In genomic region chr15:80002267-80002666, GRCh38 we compare ENCODE assay signal across 16 cellular contexts. TPM values are rescaled to one million over a fixed set of nuclear protein-coding genes. Genes with fewer than 3 reads are reported as not detected.
DNase-seq lines count a peak whose midpoint lies in the region; ATAC-seq, FAIRE-seq and TF ChIP-seq lines count a peak whose summit lies in the region.
"Had no signal": no experiment of that assay in that cellular context is flagged by ENCODE, and none has a peak within 500 bp of the region (broad histone marks: within the 10 kb centered on the region; RNA-seq: fewer than 3 reads in every experiment).

No MANE protein-coding gene starts in this region.

- no peak for TF ChIP-seq CTCF in A549 (IDR thresholded peaks at IDR 0.05)
- TF ChIP-seq CTCF in OCI-LY1 (IDR thresholded peaks at IDR 0.05; ENCODE audit: low read length), result no peak
- TF ChIP-seq CTCF in K562 (IDR thresholded peaks at IDR 0.05 in 2 of 3, conservative IDR thresholded peaks at IDR 0.05 in 1 of 3; ENCODE audit: insufficient read depth in 2 of 3, low read depth in 1 of 3, low read length in 3 of 3), result no peak
- TF ChIP-seq CTCF in esophagus squamous epithelium (IDR thresholded peaks at IDR 0.05), result no peak
- no peak for TF ChIP-seq CTCF in type B pancreatic cell (conservative IDR thresholded peaks at IDR 0.05)

- no peak overlapping the region for H3K4me3 Mint-ChIP-seq in type B pancreatic cell
- H3K4me3 Mint-ChIP-seq: B cell; CD8-positive, alpha-beta T cell; H9 had no signal

- BruUV-seq in K562 (replicated peaks; lab: Mats Ljungman, UMichigan), result no TSS peak

- no peak overlapping the region for H2BK12ac ChIP-seq in neuronal stem cell (ENCODE audit: low read length)

- intact Hi-C loops in K562 (cut with micrococcal nuclease) (no loop called here), esophagus squamous epithelium (cut with DNase I) (loop anchor here (10.0 kb wide), 1 partner anchor 407 kb away; no protein-coding TSS in a partner anchor)

- no peak overlapping the region for H2BK120ac ChIP-seq in neuronal stem cell (ENCODE audit: low read depth, low read length)

- TF ChIP-seq RAD21 in A549 (conservative IDR thresholded peaks at IDR 0.05 in 1 of 2, IDR thresholded peaks at IDR 0.05 in 1 of 2), result no peak
- no peak for TF ChIP-seq RAD21 in K562 (CRISPR knock-in tag; conservative IDR thresholded peaks at IDR 0.05 in 1 of 2, IDR thresholded peaks at IDR 0.05 in 1 of 2)

- no peak for TF ChIP-seq POLR2A in A549 (IDR thresholded peaks at IDR 0.05; ENCODE audit: low read length)
- TF ChIP-seq POLR2A in K562 (conservative IDR thresholded peaks at IDR 0.05), result no peak
- TF ChIP-seq POLR2A in esophagus squamous epithelium (IDR thresholded peaks at IDR 0.05), result no peak

- TF ChIP-seq EP300 in A549 (IDR thresholded peaks at IDR 0.05), result no peak
- TF ChIP-seq EP300 in K562 (IDR thresholded peaks at IDR 0.05; ENCODE audit: low read length), result no peak

- H3K4me3 ChIP-seq in A549 (no peak overlapping the region), OCI-LY1 (ENCODE audit: low read depth, low read length, poor library complexity, severe bottlenecking) (no peak overlapping the region), K562 (no peak overlapping the region), neuronal stem cell (ENCODE audit: low read length in 2 of 2) (no peak overlapping the region), esophagus squamous epithelium (no peak overlapping the region)
- H3K4me3 ChIP-seq: BLaER1 treated with 17β-estradiol and CSF1 and Interleukin-3, amounts not matched to agents 10 nM and 100 nM had no signal

- no peak overlapping the region for H2BK5ac ChIP-seq in neuronal stem cell (ENCODE audit: low read length)

- FAIRE-seq in A549 (lab: Jason Lieb, UNC) (no peak), K562 (lab: Jason Lieb, UNC) (no peak)

- in situ Hi-C loops in K562 (cut with MboI), result no loop called here

- H3K27me3 Mint-ChIP-seq in type B pancreatic cell, result no peaks in the 10 kb centered on the region
- H3K27me3 Mint-ChIP-seq: B cell had no signal

- no peaks in the 10 kb centered on the region for H3K9me2 ChIP-seq in OCI-LY1 (ENCODE audit: low read depth, low read length)

- H3K9me3 ChIP-seq in A549, result no peaks in the 10 kb centered on the region
- H3K9me3 ChIP-seq in OCI-LY1 (ENCODE audit: low read length), result peaks cover 4% of the 10 kb centered on the region; the same call in 1 of the 2 replicates
- no peaks in the 10 kb centered on the region for H3K9me3 ChIP-seq in K562 (replicated peaks; ENCODE audit: control insufficient read depth, insufficient read depth, low read depth, low read length)
- peaks cover 0 to 2% of the 10 kb centered on the region in 2 donors for H3K9me3 ChIP-seq in neuronal stem cell (replicated peaks in 1 of 2; ENCODE audit: control insufficient read depth in 2 of 2, insufficient read depth in 1 of 2, low read depth in 1 of 2, low read length in 2 of 2)
- no peaks in the 10 kb centered on the region for H3K9me3 ChIP-seq in esophagus squamous epithelium

- CTCF ChIA-PET in A549 (lab: Yijun Ruan, JAX), result interaction anchor here (1.2 to 1.4 kb wide), 3 partner anchors 9 to 107 kb away, joined by 3 to 13 read pairs (median 4); no protein-coding TSS in a partner anchor
- CTCF ChIA-PET in K562 (lab: Yijun Ruan, JAX; ENCODE audit: low intra/inter-chr PET ratio), result no interaction called here

- no peak overlapping the region for H3K14ac ChIP-seq in neuronal stem cell (ENCODE audit: low read length)

- H3K4me2 ChIP-seq in A549 (no peak overlapping the region), OCI-LY1 (ENCODE audit: low read length) (no peak overlapping the region), K562 (ENCODE audit: insufficient read depth, low read length) (no peak overlapping the region), neuronal stem cell (ENCODE audit: insufficient read depth, low read length, poor library complexity, severe bottlenecking) (no peak overlapping the region)
- H3K4me2 ChIP-seq: BLaER1 treated with 17β-estradiol and CSF1 and Interleukin-3, amounts not matched to agents 10 nM and 100 nM had no signal

- H2AFZ ChIP-seq in OCI-LY1 (ENCODE audit: low read length), result no peak overlapping the region
- H2AFZ ChIP-seq in K562 (ENCODE audit: low read depth, low read length), result no peak overlapping the region
- peak overlapping the region; percentile 6 for H2AFZ ChIP-seq in neuronal stem cell (ENCODE audit: low read length)

- H2BK15ac ChIP-seq in neuronal stem cell (ENCODE audit: low read length), result no peak overlapping the region

- no peak overlapping the region for H4K8ac ChIP-seq in neuronal stem cell (ENCODE audit: low read depth, low read length)

- H3K27me3 ChIP-seq in OCI-LY1 (ENCODE audit: insufficient read depth, low read length) (no peaks in the 10 kb centered on the region), K562 (ENCODE audit: control insufficient read depth in 2 of 2, insufficient read depth in 2 of 2, low read length in 2 of 2) (no peaks in the 10 kb centered on the region), neuronal stem cell (ENCODE audit: control insufficient read depth in 3 of 3, insufficient read depth in 3 of 3, low read depth in 1 of 3, low read length in 3 of 3) (no peaks in the 10 kb centered on the region), esophagus squamous epithelium (no peaks in the 10 kb centered on the region)
- H3K27me3 ChIP-seq: BLaER1 treated with 17β-estradiol and CSF1 and Interleukin-3, amounts not matched to agents 10 nM and 100 nM had no signal

- POLR2A ChIA-PET in A549 (lab: Yijun Ruan, JAX), result no interaction called here
- POLR2A ChIA-PET in K562 (lab: Yijun Ruan, JAX), result interaction anchor here (0.6 to 0.7 kb wide), 3 partner anchors 197 to 772 kb away, joined by 3 read pairs; no protein-coding TSS in a partner anchor

- H3K18ac ChIP-seq in neuronal stem cell (ENCODE audit: low read length), result no peak overlapping the region

- H3K4me1 ChIP-seq in A549, result no peaks in the 10 kb centered on the region
- peaks cover 3% of the 10 kb centered on the region for H3K4me1 ChIP-seq in OCI-LY1 (ENCODE audit: insufficient read depth, low read length, severe bottlenecking)
- H3K4me1 ChIP-seq in K562 (replicated peaks in 1 of 2; ENCODE audit: control insufficient read depth in 2 of 2, insufficient read depth in 2 of 2, low read length in 2 of 2), result no peaks in the 10 kb centered on the region
- H3K4me1 ChIP-seq in neuronal stem cell (ENCODE audit: control insufficient read depth in 2 of 2, insufficient read depth in 1 of 2, low read depth in 1 of 2, low read length in 2 of 2), result no peaks in the 10 kb centered on the region
- no peaks in the 10 kb centered on the region for H3K4me1 ChIP-seq in esophagus squamous epithelium
- H3K4me1 ChIP-seq: BLaER1 treated with 17β-estradiol and CSF1 and Interleukin-3, amounts not matched to agents 10 nM and 100 nM had no signal

- no peak overlapping the region for H3K23ac ChIP-seq in neuronal stem cell (ENCODE audit: low read depth, low read length, poor library complexity)

- H4K20me1 ChIP-seq in OCI-LY1 (ENCODE audit: insufficient read depth, low read length), result no peaks in the 10 kb centered on the region
- H4K20me1 ChIP-seq in K562 (replicated peaks; ENCODE audit: control insufficient read depth, insufficient read depth, low read length), result no peaks in the 10 kb centered on the region
- H4K20me1 ChIP-seq: BLaER1 treated with 17β-estradiol and CSF1 and Interleukin-3, amounts not matched to agents 10 nM and 100 nM had no signal

- H3K79me2 ChIP-seq in OCI-LY1 (ENCODE audit: insufficient read depth, low read length), result no peaks in the 10 kb centered on the region
- no peaks in the 10 kb centered on the region for H3K79me2 ChIP-seq in K562 (ENCODE audit: control insufficient read depth, insufficient read depth, low read length)

- no peak overlapping the region for H4K91ac ChIP-seq in neuronal stem cell (ENCODE audit: low read depth, low read length, poor library complexity)

- peaks cover 4% of the 10 kb centered on the region for H3K9me3 Mint-ChIP-seq in type B pancreatic cell
- H3K9me3 Mint-ChIP-seq: CD8-positive, alpha-beta T cell; H9 had no signal

- H3K9ac ChIP-seq in OCI-LY1 (ENCODE audit: low read length) (no peak overlapping the region), K562 (ENCODE audit: insufficient read depth in 1 of 2, low read depth in 2 of 2, low read length in 2 of 2) (no peak overlapping the region), neuronal stem cell (ENCODE audit: low read depth, low read length, poor library complexity) (no peak overlapping the region)
- H3K9ac ChIP-seq: BLaER1 treated with 17β-estradiol and CSF1 and Interleukin-3, amounts not matched to agents 10 nM and 100 nM had no signal

- 95% methylated on average over 3 of the region's 3 CpGs for WGBS in A549 (ENCODE audit: missing lambda C conversion rate)
- WGBS in K562 (ENCODE audit: insufficient coverage, low coverage, missing lambda C conversion rate), result 71% methylated on average over 3 of the region's 3 CpGs
- WGBS in neuronal stem cell (ENCODE audit: extremely low coverage in 2 of 2, insufficient read length in 2 of 2, insufficient replicate concordance in 1 of 2), 2 donors, result no CpG with 5 or more reads among the region's 3 CpGs
- WGBS in esophagus squamous epithelium, 2 donors, result 95 to 96% methylated on average over 3 of the region's 3 CpGs

- no peak overlapping the region for H3K27ac ChIP-seq in A549
- peak overlapping the region; percentile 58 for H3K27ac ChIP-seq in OCI-LY1 (ENCODE audit: low read depth, low read length, poor library complexity, severe bottlenecking)
- H3K27ac ChIP-seq in K562 (ENCODE audit: extremely low read depth, low read depth, low read length), result no peak overlapping the region
- no peak overlapping the region for H3K27ac ChIP-seq in neuronal stem cell (replicated peaks; ENCODE audit: low read length)
- H3K27ac ChIP-seq in esophagus squamous epithelium, result no peak overlapping the region

- H3K4me1 Mint-ChIP-seq in type B pancreatic cell (ENCODE audit: unreplicated experiment), result peaks cover 3% of the 10 kb centered on the region

- no peaks in the 10 kb centered on the region for H3K36me3 ChIP-seq in OCI-LY1 (ENCODE audit: insufficient read depth, low read length)
- no peaks in the 10 kb centered on the region for H3K36me3 ChIP-seq in K562 (ENCODE audit: control insufficient read depth, insufficient read depth, low read length)
- H3K36me3 ChIP-seq in neuronal stem cell (replicated peaks in 1 of 2; ENCODE audit: control insufficient read depth in 2 of 2, insufficient read depth in 2 of 2, low read length in 2 of 2), result no peaks in the 10 kb centered on the region
- H3K36me3 ChIP-seq in esophagus squamous epithelium, result no peaks in the 10 kb centered on the region
- H3K36me3 ChIP-seq: BLaER1 treated with 17β-estradiol and CSF1 and Interleukin-3, amounts not matched to agents 10 nM and 100 nM had no signal

- no peak overlapping the region for H2AK5ac ChIP-seq in neuronal stem cell (ENCODE audit: low read depth, low read length)

- H3K79me1 ChIP-seq in neuronal stem cell (ENCODE audit: low read depth, low read length), result no peaks in the 10 kb centered on the region

- no peak for DNase-seq in A549 (ENCODE audit: low read depth in 1 of 2, low spot score in 1 of 2)
- no peak for DNase-seq in K562 (ENCODE audit: extremely low read depth in 1 of 4, low spot score in 3 of 4)
- no peak for DNase-seq in neuronal stem cell (ENCODE audit: low spot score)
- no peak for DNase-seq in esophagus squamous epithelium (lab: John Stamatoyannopoulos, UW)
- no peak for DNase-seq in type B pancreatic cell (ENCODE audit: extremely low spot score, unreplicated experiment)
- DNase-seq in NK-92 treated with Interleukin-12 subunit alpha and Interleukin-12 subunit beta, amount 100 ng/mL, for 24 hours (lab: John Stamatoyannopoulos, UW), result no peak
- DNase-seq: 8988T; Calu3; CD8-positive, alpha-beta T cell; DMS79 treated with DMSO at 0.1 percent for 48 hours; GF-D8; GOT3; H9 had no signal

- no peaks in the 10 kb centered on the region for H3K9me1 ChIP-seq in K562 (ENCODE audit: control insufficient read depth, insufficient read depth, low read length)

- peaks cover 3% of the 10 kb centered on the region for H3K36me3 Mint-ChIP-seq in type B pancreatic cell
- H3K36me3 Mint-ChIP-seq: CD8-positive, alpha-beta T cell had no signal

- no peak overlapping the region for H3K4ac ChIP-seq in neuronal stem cell (ENCODE audit: low read length)

- H3K27ac Mint-ChIP-seq in type B pancreatic cell, result no peak overlapping the region
- H3K27ac Mint-ChIP-seq: B cell; CD8-positive, alpha-beta T cell had no signal

- ATAC-seq in A549, result no peak
- no peak for ATAC-seq in K562
- ATAC-seq: CD8-positive, alpha-beta T cell had no signal

- H3F3A ChIP-seq in OCI-LY1 (ENCODE audit: insufficient read depth, low read length), result no peaks in the 10 kb centered on the region

RNA-seq across cellular contexts. Expression of gene BCL2A1, which starts 31.3 kb away (rescaled TPM):
- polyA plus RNA-seq in A549 (2011; rRNA removed) (14.5 and 20.1 TPM in 2 replicates), A549 (2017; fragmentation: RNase III; extraction: RNeasy Plus Mini Kit Qiagen cat#74134 plus additional on column Dnase treatment) (14.0 to 31.3 TPM (median 19.6 TPM) in 3 replicates), K562 (2011; rRNA removed) (0.09 TPM in 1 of 2 replicates, not detected in the other), K562 (2014; fragmentation: Illumina TruSeq; extraction: Trizol) (0.26 TPM in 1 of 2 replicates, not detected in the other), K562 (2014; fragmentation: Nextera tagmentation; extraction: Ambion mirVana) (under 1 TPM; 0.15 to 0.25 TPM), K562 (2014; rRNA removed) (0.11 and 0.66 TPM in 2 replicates)
- 21.5 and 23.6 TPM in 2 replicates for polyA plus RNA-seq in A549 (2012; cell fraction: cytosol; rRNA removed)
- 7.1 and 9.2 TPM in 2 replicates for polyA plus RNA-seq in A549 (2012; cell fraction: nucleus; rRNA removed)
- polyA minus RNA-seq in A549 (2011; rRNA and poly(A)+ RNA removed), result 4.5 and 6.2 TPM in 2 replicates
- total RNA-seq in K562 (2011; cell fraction: chromatin; rRNA removed; ENCODE audit: low replicate concordance), result not detected in 2 replicates
- total RNA-seq in K562 (2011; cell fraction: nucleolus; rRNA removed), result not detected in 2 replicates
- not detected in 2 replicates for total RNA-seq in K562 (2011; cell fraction: nucleoplasm; rRNA removed)
- total RNA-seq in K562 (2014; rRNA removed) (0.27 TPM in 1 of 2 replicates, not detected in the other), K562 (2014; rRNA removed; fragmentation: Illumina TruSeq; extraction: Trizol) (not detected in 2 replicates), K562 (2015; rRNA removed; fragmentation: Illumina TruSeq; extraction: Trizol) (0.26 and 1.2 TPM in 2 replicates), K562 (2021) (0.54 TPM in 1 of 2 replicates, not detected in the other), esophagus squamous epithelium (1 to 10 TPM in 2 of 4 donors, under 1 TPM in 1, not detected in 1; 0.45 to 2.7 (median 1.2) TPM), type B pancreatic cell (ENCODE audit: low replicate concordance) (not detected in 2 replicates)
- polyA plus RNA-seq in K562 (2011; cell fraction: cytosol; rRNA removed), result not detected in 2 replicates
- not detected in 2 replicates for polyA plus RNA-seq in K562 (2011; cell fraction: nucleus; rRNA removed)
- 0.44 and 0.87 TPM in 2 replicates for polyA plus RNA-seq in K562 (2012)
- polyA minus RNA-seq in K562 (2011; rRNA and poly(A)+ RNA removed), result not detected in 2 replicates
- polyA minus RNA-seq in K562 (2011; cell fraction: cytosol; rRNA and poly(A)+ RNA removed), result not detected in 2 replicates
- not detected in 2 replicates for polyA minus RNA-seq in K562 (2011; cell fraction: nucleus; rRNA and poly(A)+ RNA removed)
- 0.06 TPM for polyA plus RNA-seq in neuronal stem cell (2013, experiment 1 of 2)
- polyA plus RNA-seq in neuronal stem cell (2013, experiment 2 of 2), result 0.08 TPM
- total RNA-seq: Calu3, H9 had no signal

RNA-seq across cellular contexts. Expression of gene ZFAND6, which starts 57.2 kb away (rescaled TPM):
- polyA plus RNA-seq in A549 (2011; rRNA removed), result 271 and 307 TPM in 2 replicates
- 96.5 and 124 TPM in 2 replicates for polyA plus RNA-seq in A549 (2012; cell fraction: cytosol; rRNA removed)
- 55.1 and 65.0 TPM in 2 replicates for polyA plus RNA-seq in A549 (2012; cell fraction: nucleus; rRNA removed)
- polyA plus RNA-seq in A549 (2017; fragmentation: RNase III; extraction: RNeasy Plus Mini Kit Qiagen cat#74134 plus additional on column Dnase treatment), result 138 to 159 TPM (median 152 TPM) in 3 replicates
- 93.8 and 119 TPM in 2 replicates for polyA minus RNA-seq in A549 (2011; rRNA and poly(A)+ RNA removed)
- total RNA-seq in K562 (2011; cell fraction: chromatin; rRNA removed; ENCODE audit: low replicate concordance), result 51.9 and 140 TPM in 2 replicates
- 35.2 and 52.0 TPM in 2 replicates for total RNA-seq in K562 (2011; cell fraction: nucleolus; rRNA removed)
- 123 and 192 TPM in 2 replicates for total RNA-seq in K562 (2011; cell fraction: nucleoplasm; rRNA removed)
- 99.5 and 142 TPM in 2 replicates for total RNA-seq in K562 (2014; rRNA removed)
- 88.7 and 105 TPM in 2 replicates for total RNA-seq in K562 (2014; rRNA removed; fragmentation: Illumina TruSeq; extraction: Trizol)
- 90.3 TPM in 2 replicates for total RNA-seq in K562 (2015; rRNA removed; fragmentation: Illumina TruSeq; extraction: Trizol)
- total RNA-seq in K562 (2021), result 53.9 and 58.7 TPM in 2 replicates
- polyA plus RNA-seq in K562 (2011; rRNA removed), result 206 and 207 TPM in 2 replicates
- 120 and 168 TPM in 2 replicates for polyA plus RNA-seq in K562 (2011; cell fraction: cytosol; rRNA removed)
- polyA plus RNA-seq in K562 (2011; cell fraction: nucleus; rRNA removed), result 64.7 and 97.9 TPM in 2 replicates
- 64.3 and 76.6 TPM in 2 replicates for polyA plus RNA-seq in K562 (2012)
- polyA plus RNA-seq in K562 (2014; fragmentation: Illumina TruSeq; extraction: Trizol), result 86.1 and 92.2 TPM in 2 replicates
- polyA plus RNA-seq in K562 (2014; fragmentation: Nextera tagmentation; extraction: Ambion mirVana), result 10 to 100 TPM; 82.1 to 93.8 TPM
- polyA plus RNA-seq in K562 (2014; rRNA removed), result 88.9 and 113 TPM in 2 replicates
- 145 and 181 TPM in 2 replicates for polyA minus RNA-seq in K562 (2011; rRNA and poly(A)+ RNA removed)
- 69.8 and 79.2 TPM in 2 replicates for polyA minus RNA-seq in K562 (2011; cell fraction: cytosol; rRNA and poly(A)+ RNA removed)
- 39.3 and 63.2 TPM in 2 replicates for polyA minus RNA-seq in K562 (2011; cell fraction: nucleus; rRNA and poly(A)+ RNA removed)
- polyA plus RNA-seq in neuronal stem cell (2013, experiment 1 of 2), result 129 TPM
- polyA plus RNA-seq in neuronal stem cell (2013, experiment 2 of 2), result 133 TPM
- 100 to 1,000 TPM in 1 of 4 donors, 10 to 100 TPM in 3; 71.1 to 102 (median 82.5) TPM for total RNA-seq in esophagus squamous epithelium
- total RNA-seq in type B pancreatic cell (ENCODE audit: low replicate concordance), result 59.6 and 64.3 TPM in 2 replicates

Comparison
In these comparisons a context has a peak if more than half of its experiments do, and no peak if none do; other contexts are left out.
1. Of the 35 proteins assayed by ChIP-seq in both K562 and A549: peak only in K562: none; only in A549: none; in both: MAFK; in neither: 34.